ENCODE assay signal across 21 cellular contexts in genomic region chr9:125969868-125970267, GRCh38.
A peak's percentile ranks its signal among the peaks of the same experiment; 100 is the strongest.
DNase-seq lines count a peak whose midpoint lies in the region; TF ChIP-seq lines count a peak whose summit lies in the region.
"Had no signal": no experiment of that assay in that cellular context is flagged by ENCODE, and none has a peak within 500 bp of the region (broad histone marks: within the 10 kb centered on the region; RNA-seq: fewer than 3 reads in every experiment).

No MANE protein-coding gene starts in this region.

- H3F3A ChIP-seq in neural cell (ENCODE audit: insufficient read depth, low read length, poor library complexity, severe bottlenecking), result no peaks in the 10 kb centered on the region

- no peaks in the 10 kb centered on the region for H4K20me1 ChIP-seq in BLaER1 treated with 17β-estradiol and CSF1 and Interleukin-3, amounts not matched to agents 10 nM and 100 nM
- H4K20me1 ChIP-seq in mammary epithelial cell (ENCODE audit: insufficient read depth, low read length) (no peaks in the 10 kb centered on the region), neural cell (ENCODE audit: insufficient read depth) (no peaks in the 10 kb centered on the region)

- no peak overlapping the region for H3K27ac ChIP-seq in BLaER1 treated with 17β-estradiol and CSF1 and Interleukin-3, amounts not matched to agents 10 nM and 100 nM
- H3K27ac ChIP-seq in HEK293 (ENCODE audit: extremely low read depth, low read depth, low read length) (no peak overlapping the region), mammary epithelial cell (ENCODE audit: insufficient read depth, low read depth, low read length) (no peak overlapping the region), neural cell (ENCODE audit: low read length) (no peak overlapping the region)
- H3K27ac ChIP-seq: KMS-11, Peyer's patch, SJCRH30 had no signal

- H3K4me3 ChIP-seq in BLaER1 treated with 17β-estradiol and CSF1 and Interleukin-3, amounts not matched to agents 10 nM and 100 nM, result no peak overlapping the region
- H3K4me3 ChIP-seq in HEK293 (ENCODE audit: low read depth, low read length) (no peak overlapping the region), mammary epithelial cell (replicated peaks in 1 of 3; ENCODE audit: insufficient read depth in 1 of 3, low read depth in 2 of 3, low read length in 3 of 3) (no peak overlapping the region), neural cell (ENCODE audit: low read length) (no peak overlapping the region)
- H3K4me3 ChIP-seq: Peyer's patch, SJCRH30 had no signal

- peak overlapping the region in 9 of 11 experiments; percentile 9 to 82 (median 61); a peak in 15 of 22 replicates for H3K4me2 ChIP-seq in BLaER1 treated with 17β-estradiol and CSF1 and Interleukin-3, amounts not matched to agents 10 nM and 100 nM
- H3K4me2 ChIP-seq in mammary epithelial cell (ENCODE audit: insufficient read depth, low read depth, low read length) (no peak overlapping the region), neural cell (ENCODE audit: low read length) (no peak overlapping the region)
- H3K4me2 ChIP-seq: KMS-11 had no signal

- DNase-seq in mammary epithelial cell, result no peak
- DNase-seq in NK-92 (lab: John Stamatoyannopoulos, UW; ENCODE audit: unreplicated experiment), result no peak
- no peak for DNase-seq in T-helper 1 cell
- no peak for DNase-seq in middle frontal gyrus (ENCODE audit: extremely low spot score, low spot score)
- DNase-seq in activated CD4-positive, alpha-beta T cell treated with anti-CD3 and anti-CD28 coated beads, Interleukin-2, amount 50 U/mL, for 4 hours, result no peak
- DNase-seq: DMS79, GOT3, IMR-90, MV-4-11, NCI-H1105 treated with DMSO at 0.1 percent for 48 hours, NCI-H2081, NCI-H2171, NCI-H345, NCI-H524, NCI-H774, SJCRH30 had no signal

- TF ChIP-seq EP300 in neural cell (conservative IDR thresholded peaks at IDR 0.05; ENCODE audit: poor library complexity, severe bottlenecking), result no peak

- in situ Hi-C loops in mammary epithelial cell (cut with MboI; ENCODE audit: low sequenced_read_pairs in 2 of 2), result no loop called here

- dilution Hi-C loops in mammary epithelial cell (cut with HindIII; ENCODE audit: low sequenced_read_pairs), result no loop called here

- intact Hi-C loops in mammary epithelial cell (cut with micrococcal nuclease), result loop anchor here (10.0 kb wide), 2 partner anchors 225 to 415 kb away; partner anchors contain the start of gene PBX3

- peaks cover 0 to 37% (median 28%) of the 10 kb centered on the region in 10 experiments; a peak in 15 of 20 replicates for H3K4me1 ChIP-seq in BLaER1 treated with 17β-estradiol and CSF1 and Interleukin-3, amounts not matched to agents 10 nM and 100 nM
- H3K4me1 ChIP-seq in HEK293 (ENCODE audit: control insufficient read depth, insufficient read depth, low read length), result no peaks in the 10 kb centered on the region
- peaks cover 10% of the 10 kb centered on the region for H3K4me1 ChIP-seq in mammary epithelial cell (ENCODE audit: insufficient read depth, low read length)
- H3K4me1 ChIP-seq: Peyer's patch had no signal

- no peak for TF ChIP-seq RAD21 in neural cell (conservative IDR thresholded peaks at IDR 0.05)

- H3K9me3 ChIP-seq in BLaER1 treated with 17β-estradiol and CSF1 and Interleukin-3, amounts not matched to agents 10 nM and 100 nM (replicated peaks in 1 of 11), result 0 out of 22 replicates have a peak, but pooled peaks cover 0 to 2% (median 0%) of the 10 kb centered on the region in 11 experiments
- no peaks in the 10 kb centered on the region for H3K9me3 ChIP-seq in HEK293 (ENCODE audit: control insufficient read depth, insufficient read depth, low read depth, low read length)
- no peaks in the 10 kb centered on the region for H3K9me3 ChIP-seq in mammary epithelial cell (replicated peaks; ENCODE audit: insufficient read depth, low read length)
- no peaks in the 10 kb centered on the region for H3K9me3 ChIP-seq in neural cell (ENCODE audit: low read length)
- H3K9me3 ChIP-seq: Peyer's patch, SJCRH30 had no signal

- H3K9ac ChIP-seq in BLaER1 treated with 17β-estradiol and CSF1 and Interleukin-3, amounts not matched to agents 10 nM and 100 nM, result no peak overlapping the region
- H3K9ac ChIP-seq in mammary epithelial cell (ENCODE audit: insufficient read depth, low read length), result no peak overlapping the region
- no peak overlapping the region for H3K9ac ChIP-seq in neural cell (ENCODE audit: low read length)
- H3K9ac ChIP-seq: KMS-11 had no signal

- H2AFZ ChIP-seq in mammary epithelial cell (ENCODE audit: low read depth, low read length), result peak overlapping the region; percentile 60
- H2AFZ ChIP-seq in neural cell (ENCODE audit: low read depth, low read length), result no peak overlapping the region

- no peaks in the 10 kb centered on the region for H3K9me2 ChIP-seq in neural cell (ENCODE audit: insufficient read depth, low read length)

- no peak for TF ChIP-seq CTCF in HEK293 (tag by site-specific recombination; IDR thresholded peaks at IDR 0.05)
- TF ChIP-seq CTCF in mammary epithelial cell (conservative IDR thresholded peaks at IDR 0.05 in 1 of 2, IDR thresholded peaks at IDR 0.05 in 1 of 2; ENCODE audit: extremely low read depth in 1 of 2, insufficient read depth in 1 of 2, low read depth in 1 of 2, low read length in 2 of 2), result no peak
- TF ChIP-seq CTCF in neural cell (IDR thresholded peaks at IDR 0.05; ENCODE audit: poor library complexity, severe bottlenecking), result no peak

- H3K79me2 ChIP-seq in mammary epithelial cell (ENCODE audit: insufficient read depth, low read length), result no peaks in the 10 kb centered on the region
- no peaks in the 10 kb centered on the region for H3K79me2 ChIP-seq in neural cell (replicated peaks; ENCODE audit: insufficient read depth, low read length)

- no TSS peak for BruUV-seq in mammary epithelial cell (replicated peaks; lab: Mats Ljungman, UMichigan)

- POLR2A ChIA-PET in HEK293 (lab: Yijun Ruan, JAX), result no interaction called here

- CTCF ChIA-PET in HEK293 (lab: Yijun Ruan, JAX) (interaction anchor here (0.6 kb wide), 1 partner anchor 429 kb away, joined by 5 read pairs; no protein-coding TSS in a partner anchor), mammary epithelial cell (lab: Charles Lee; ENCODE audit: low non-redundant PET) (no interaction called here)

- no peaks in the 10 kb centered on the region for H3K27me3 ChIP-seq in BLaER1 treated with 17β-estradiol and CSF1 and Interleukin-3, amounts not matched to agents 10 nM and 100 nM
- no peaks in the 10 kb centered on the region for H3K27me3 ChIP-seq in mammary epithelial cell (ENCODE audit: insufficient read depth, low read length)
- no peaks in the 10 kb centered on the region for H3K27me3 ChIP-seq in neural cell (ENCODE audit: insufficient read depth, low read depth, low read length)
- H3K27me3 ChIP-seq: Peyer's patch, SJCRH30 had no signal

- WGBS in mammary epithelial cell (ENCODE audit: low coverage, missing lambda C conversion rate), result 80% methylated on average over 3 of the region's 5 CpGs

- peaks cover 0 to 20% (median 9%) of the 10 kb centered on the region in 11 experiments; a peak in 11 of 22 replicates for H3K36me3 ChIP-seq in BLaER1 treated with 17β-estradiol and CSF1 and Interleukin-3, amounts not matched to agents 10 nM and 100 nM
- H3K36me3 ChIP-seq in HEK293 (ENCODE audit: control insufficient read depth in 2 of 2, insufficient read depth in 1 of 2, low read length in 2 of 2) (peaks cover 0 to 15% of the 10 kb centered on the region in 2 experiments; a peak in 1 of 3 replicates), mammary epithelial cell (ENCODE audit: insufficient read depth, low read length) (peaks cover 4% of the 10 kb centered on the region), neural cell (ENCODE audit: insufficient read depth, low read length) (no peaks in the 10 kb centered on the region)
- H3K36me3 ChIP-seq: Peyer's patch had no signal

TF ChIP-seq in HEK293, 187 proteins besides CTCF, POLR2A, EP300 and RAD21:
- no peak for TF ChIP-seq ZNF449 (tag by site-specific recombination; IDR thresholded peaks at IDR 0.05)
- TF ChIP-seq ZNF664 (tag by site-specific recombination; IDR thresholded peaks at IDR 0.05), result 0 out of 2 replicates have a peak, but pooled peaks have one; percentile 42
- TF ChIP-seq ZNF658 (tag by site-specific recombination; IDR thresholded peaks at IDR 0.05), result no peak
- TF ChIP-seq ZNF423 (tag by site-specific recombination; IDR thresholded peaks at IDR 0.05), result no peak

TF ChIP-seq in neural cell, 6 proteins besides CTCF, POLR2A, EP300 and RAD21:
- peak; percentile 13 for TF ChIP-seq POLR2AphosphoS5 (IDR thresholded peaks at IDR 0.05)
- no peak for TF ChIP-seq EZH2 (IDR thresholded peaks at IDR 0.05; ENCODE audit: borderline replicate concordance, insufficient read depth, low read length, poor library complexity, severe bottlenecking)

Comparison
In these comparisons a context has a peak if more than half of its experiments do, and no peak if none do; other contexts are left out.
1. H3K4me2 ChIP-seq: peak in BLaER1 treated with 17β-estradiol and CSF1 and Interleukin-3, amounts not matched to agents 10 nM and 100 nM (9 of 11); none in mammary epithelial cell (single experiment) and neural cell (single experiment).